Comparison of ENCODE assay signal across 8 cellular contexts in the genomic region with DNA sequence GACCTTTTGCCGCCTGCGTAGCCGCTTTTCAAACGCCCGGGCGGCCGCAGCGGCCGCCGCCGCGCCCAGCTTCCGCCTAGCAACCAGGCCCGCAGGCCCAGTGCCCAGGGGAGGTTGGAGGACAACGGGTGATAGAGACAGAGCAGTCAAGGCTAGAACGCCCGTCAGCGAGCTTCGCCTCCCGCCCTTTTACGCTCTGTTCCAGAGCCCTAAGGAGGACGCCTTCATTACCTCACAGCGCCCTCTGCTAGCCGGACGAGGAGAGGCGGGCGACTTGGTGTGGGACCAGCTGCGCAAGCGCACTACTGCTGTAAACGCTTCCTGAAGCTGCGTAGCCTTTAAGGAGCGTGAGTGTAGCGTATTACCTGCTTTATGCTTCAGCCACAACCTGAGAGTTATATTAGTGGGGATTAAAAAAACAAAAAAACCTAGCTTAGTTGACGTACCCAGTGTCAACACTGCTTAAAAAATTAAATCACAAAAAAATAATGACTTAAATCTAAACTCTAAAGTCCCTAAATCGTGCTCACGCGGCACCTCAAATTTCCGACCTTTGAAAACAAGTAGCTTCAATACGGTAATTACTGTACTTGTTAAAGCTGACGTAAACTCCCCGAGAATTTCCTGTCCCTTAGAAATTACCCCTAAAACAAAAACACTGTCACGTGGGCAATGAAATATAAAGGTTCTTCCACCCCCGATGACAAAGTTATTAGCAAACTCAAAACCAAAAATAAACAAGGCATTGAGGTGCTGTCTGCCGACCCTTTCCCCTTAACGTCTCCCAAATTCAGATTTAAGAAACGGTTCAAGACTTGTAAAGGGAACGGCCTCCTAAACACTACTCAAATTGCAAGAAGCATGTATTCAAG. TPM values are rescaled to one million over a fixed set of nuclear protein-coding genes. Genes with fewer than 3 reads are reported as not detected.
A peak's percentile ranks its signal among the peaks of the same experiment; 100 is the strongest.
DNase-seq lines count a peak whose midpoint lies in the region; ATAC-seq, FAIRE-seq and TF ChIP-seq lines count a peak whose summit lies in the region.

A gene (minus strand): TSS at position 126 of the 872 bp plus-strand sequence. CDS start 405 bp downstream, outside the sequence.

- H3K27me3 Mint-ChIP-seq in T-cell = no peaks in the 10 kb centered on the region

- H3K27me3 ChIP-seq in adrenal gland (no peaks in the 10 kb centered on the region), heart left ventricle (no peaks in the 10 kb centered on the region), upper lobe of left lung (no peaks in the 10 kb centered on the region)

- TF ChIP-seq CTCF in adrenal gland (IDR thresholded peaks at IDR 0.05) (peak; percentile 63 to 77 (median 71)), heart left ventricle (IDR thresholded peaks at IDR 0.05) (peak; percentile 57 to 96 (median 76)), upper lobe of left lung (IDR thresholded peaks at IDR 0.05) (peak; percentile 61 to 92 (median 84))

- POLR2A ChIA-PET in T-cell (lab: Charles Lee) = interaction anchor here (0.6 to 2.3 kb wide), 31 partner anchors 8 to 1458 kb away, joined by 3 to 25 read pairs (median 4); a partner anchor contains a TSS

- ATAC-seq in HG02798 (IDR thresholded peaks at IDR 0.05; ENCODE audit: poor library complexity, unreplicated experiment) (peak; percentile 99), T-cell (replicated peaks in 1 of 4) (peak; percentile 91 to 98 (median 96)), heart left ventricle (peak; percentile 99 to 100 (median 100)), upper lobe of left lung (ENCODE audit: low FRiP score in 2 of 2) (peak; percentile 99 to 100)

- H3K9me3 ChIP-seq in adrenal gland (replicated peaks in 1 of 3) (no peaks in the 10 kb centered on the region), heart left ventricle (no peaks in the 10 kb centered on the region), upper lobe of left lung (no peaks in the 10 kb centered on the region)

- H3K36me3 ChIP-seq in adrenal gland (replicated peaks in 1 of 2) = no peaks in the 10 kb centered on the region
- H3K36me3 ChIP-seq in heart left ventricle = no peaks in the 10 kb centered on the region
- H3K36me3 ChIP-seq in upper lobe of left lung = no peaks in the 10 kb centered on the region

- TF ChIP-seq EP300 in upper lobe of left lung (IDR thresholded peaks at IDR 0.05) = peak in 1 of 4 donors; percentile 72

- CTCF ChIA-PET in T-cell (lab: Charles Lee) = interaction anchor here (0.5 to 3.1 kb wide), 35 partner anchors 9 to 648 kb away, joined by 3 to 38 read pairs (median 4); a partner anchor contains a TSS

- peak; percentile 83 for DNase-seq in GM12891 (ENCODE audit: insufficient read length, low spot score)
- DNase-seq in NCI-H1417 treated with DMSO at 0.1 percent for 48 hours (lab: John Stamatoyannopoulos, UW) = peak; percentile 87
- DNase-seq in T-cell = peak; percentile 89 to 99 (median 97)
- peak; percentile 98 to 100 (median 99) for DNase-seq in adrenal gland
- DNase-seq in heart left ventricle = peak; percentile 98 to 99 (median 99)
- peak; percentile 100 for DNase-seq in pons (ENCODE audit: low spot score)
- DNase-seq in upper lobe of left lung = peak; percentile 97 to 100

- TF ChIP-seq POLR2A in GM12891 (IDR thresholded peaks at IDR 0.05; ENCODE audit: low read depth, low read length) = peak; percentile 82
- TF ChIP-seq POLR2A in adrenal gland (IDR thresholded peaks at IDR 0.05) = peak; percentile 92 to 98
- TF ChIP-seq POLR2A in heart left ventricle (IDR thresholded peaks at IDR 0.05) = peak; percentile 59 to 85
- TF ChIP-seq POLR2A in upper lobe of left lung (IDR thresholded peaks at IDR 0.05) = peak in 3 of 4 donors; percentile 73 to 93 (median 84)

- H3K27ac ChIP-seq in adrenal gland (peak within 1 kb of the TSS; percentile 49 to 97 (median 93)), heart left ventricle (peak within 1 kb of the TSS; percentile 79 to 96 (median 90)), upper lobe of left lung (peak within 1 kb of the TSS; percentile 84 to 94 (median 88))

- H3K27ac Mint-ChIP-seq in T-cell = peak within 1 kb of the TSS in 1 of 2 donors; percentile 99

- H3K9me3 Mint-ChIP-seq in T-cell = no peaks in the 10 kb centered on the region

- peaks cover 3% of the 10 kb centered on the region for H3K36me3 Mint-ChIP-seq in T-cell

- FAIRE-seq in GM12891 (lab: Jason Lieb, UNC) = peak; percentile 99

- 1% methylated on average over 42 to 47 of the region's 47 CpGs for WGBS in adrenal gland, 4 donors
- WGBS in heart left ventricle, 4 donors = 0 to 1% (median 0%) methylated on average over 35 to 47 of the region's 47 CpGs
- WGBS in upper lobe of left lung, 2 donors = 1 to 2% methylated on average over 25 to 32 of the region's 47 CpGs

- H3K4me1 ChIP-seq in adrenal gland (replicated peaks in 1 of 2) (peaks cover 5 to 34% of the 10 kb centered on the region in 2 donors), heart left ventricle (peaks cover 0 to 35% (median 18%) of the 10 kb centered on the region in 12 donors), upper lobe of left lung (peaks cover 11 to 15% (median 13%) of the 10 kb centered on the region in 4 donors)

- intact Hi-C loops in adrenal gland (cut with DNase I) = loop anchor here (10.0 kb wide), 2 partner anchors 81 to 191 kb away; no protein-coding TSS in a partner anchor
- intact Hi-C loops in heart left ventricle (cut with DNase I) = loop anchor here (1.0 to 10.0 kb wide), 8 partner anchors 81 to 189 kb away; a partner anchor contains a TSS

- peak within 1 kb of the TSS; percentile 23 to 84 (median 74) for H3K4me3 ChIP-seq in adrenal gland
- H3K4me3 ChIP-seq in heart left ventricle = peak within 1 kb of the TSS; percentile 64 to 98 (median 88)
- peak within 1 kb of the TSS; percentile 72 to 92 (median 80) for H3K4me3 ChIP-seq in upper lobe of left lung

- H3K4me1 Mint-ChIP-seq in T-cell = peaks cover 11 to 21% (median 16%) of the 10 kb centered on the region in 3 donors

- no peak within 1 kb of the TSS for H3K4me3 Mint-ChIP-seq in T-cell

TF ChIP-seq in GM12891, 5 proteins besides CTCF, POLR2A, EP300 and RAD21:
- TF ChIP-seq PAX5 (IDR thresholded peaks at IDR 0.05; ENCODE audit: insufficient read depth, low read length, severe bottlenecking) (no peak), TAF1 (IDR thresholded peaks at IDR 0.05; ENCODE audit: low read depth, low read length) (peak; percentile 22; the same call in 1 of the 2 replicates), POU2F2 (IDR thresholded peaks at IDR 0.05; ENCODE audit: low read depth, low read length) (peak; percentile 67; the same call in 1 of the 2 replicates), SPI1 (IDR thresholded peaks at IDR 0.05; ENCODE audit: low read depth, low read length) (no peak), POLR2AphosphoS5 (IDR thresholded peaks at IDR 0.05; ENCODE audit: low read depth, low read length) (peak; percentile 75)

RNA-seq across cellular contexts. Expression of the gene that starts here (rescaled TPM):
- 4.0 TPM for polyA plus RNA-seq in GM12891 (2012; ENCODE audit: low read depth, missing spikeins)
- total RNA-seq in T-cell (10 to 100 TPM; 48.3 to 71.1 (median 62.8) TPM), adrenal gland (10 to 100 TPM; 13.5 to 28.5 (median 19.6) TPM), heart left ventricle (10 to 100 TPM; 10.3 to 16.5 (median 12.4) TPM), upper lobe of left lung (10 to 100 TPM; 13.2 to 43.0 (median 22.1) TPM)
- polyA plus RNA-seq in adrenal gland (10 to 100 TPM in 1 of 3 donors, 1 to 10 TPM in 2; 4.2 to 20.5 (median 8.4) TPM), heart left ventricle (1 to 10 TPM; 2.8 to 6.4 TPM)

Comparison
In these comparisons a context has a peak if more than half of its experiments do, and no peak if none do; other contexts are left out.
1. Peak in every context shown above with its lines: DNase-seq, ATAC-seq, H3K4me3 ChIP-seq and H3K27ac ChIP-seq.